ENCODE assay signal across 9 cellular contexts in genomic region chr16:29975134-29975538, GRCh38. TPM values are rescaled to one million over a fixed set of nuclear protein-coding genes. Genes with fewer than 3 reads are reported as not detected.
DNase-seq lines count a peak whose midpoint lies in the region; ATAC-seq, FAIRE-seq and TF ChIP-seq lines count a peak whose summit lies in the region.
"Had no signal": no experiment of that assay in that cellular context is flagged by ENCODE, and none has a peak within 500 bp of the region (broad histone marks: within the 10 kb centered on the region; RNA-seq: fewer than 3 reads in every experiment).

No MANE protein-coding gene starts in this region.

- H3K27me3 ChIP-seq in muscle layer of colon (ENCODE audit: control insufficient read depth in 1 of 2, insufficient read depth in 2 of 2, low read length in 2 of 2) = no peaks in the 10 kb centered on the region

- no peaks in the 10 kb centered on the region for H3K9me3 Mint-ChIP-seq in central memory CD8-positive, alpha-beta T cell

- no peak for DNase-seq in A549 (ENCODE audit: low read depth in 1 of 2, low spot score in 1 of 2)
- DNase-seq in Jurkat, Clone E6-1 (ENCODE audit: low read depth, low spot score) = no peak
- no peak for DNase-seq in central memory CD8-positive, alpha-beta T cell (ENCODE audit: low spot score in 2 of 2)
- no peak for DNase-seq in middle frontal gyrus (ENCODE audit: extremely low spot score, low spot score)
- DNase-seq in NCI-H69 (lab: John Stamatoyannopoulos, UW) = no peak
- no peak for DNase-seq in omental fat pad (ENCODE audit: low spot score)
- no peak for DNase-seq in mucosa of gallbladder (ENCODE audit: low spot score)

- TF ChIP-seq RAD21 in A549 (conservative IDR thresholded peaks at IDR 0.05 in 1 of 2, IDR thresholded peaks at IDR 0.05 in 1 of 2) = no peak

- 84% methylated on average over 5 of the region's 5 CpGs for WGBS in A549 (ENCODE audit: missing lambda C conversion rate)

- TF ChIP-seq POLR2A in A549 (IDR thresholded peaks at IDR 0.05; ENCODE audit: low read length) = no peak

- H3K4me1 ChIP-seq in A549 (peaks cover 19% of the 10 kb centered on the region), muscle layer of colon (ENCODE audit: insufficient read depth, low read length) (peaks cover 27% of the 10 kb centered on the region)

- TF ChIP-seq EP300 in A549 (IDR thresholded peaks at IDR 0.05) = no peak

- H3K36me3 Mint-ChIP-seq in central memory CD8-positive, alpha-beta T cell (ENCODE audit: insufficient read depth) = peaks cover 16% of the 10 kb centered on the region

- FAIRE-seq in A549 (lab: Jason Lieb, UNC) = no peak
- FAIRE-seq: colon had no signal

- H3K4me3 ChIP-seq in A549 (peak overlapping the region; percentile 67), muscle layer of colon (ENCODE audit: low read depth in 1 of 2, low read length in 2 of 2) (peak overlapping the region; percentile 95 to 97)
- peak overlapping the region; percentile 91 for H3K4me3 ChIP-seq in Jurkat, Clone E6-1 (ENCODE audit: low read length)

- H3K27ac Mint-ChIP-seq in central memory CD8-positive, alpha-beta T cell (ENCODE audit: low read depth) = peak overlapping the region; percentile 23

- TF ChIP-seq CTCF in A549 (IDR thresholded peaks at IDR 0.05) (no peak), omental fat pad (IDR thresholded peaks at IDR 0.05) (no peak)

- peaks cover 46% of the 10 kb centered on the region for H3K4me1 Mint-ChIP-seq in central memory CD8-positive, alpha-beta T cell

- H3K9me3 ChIP-seq in A549 (peaks cover 4% of the 10 kb centered on the region; the same call in 1 of the 3 replicates), muscle layer of colon (ENCODE audit: low read length) (no peaks in the 10 kb centered on the region)

- H3K36me3 ChIP-seq in muscle layer of colon (ENCODE audit: insufficient read depth, low read length) = peaks cover 38% of the 10 kb centered on the region

- no peak for ATAC-seq in A549
- no peak for ATAC-seq in central memory CD8-positive, alpha-beta T cell (replicated peaks; ENCODE audit: extremely low read depth, poor library complexity, severe bottlenecking)
- ATAC-seq in omental fat pad (ENCODE audit: low FRiP score) = no peak

- POLR2A ChIA-PET in A549 (lab: Yijun Ruan, JAX) = no interaction called here

- CTCF ChIA-PET in A549 (lab: Yijun Ruan, JAX) = interaction anchor here (0.6 to 2.0 kb wide), 9 partner anchors 8 to 150 kb away, joined by 3 to 7 read pairs (median 3); partner anchors contain the start of gene TMEM219

- peak overlapping the region; percentile 97 for H3K4me2 ChIP-seq in A549

- peak overlapping the region; percentile 99 for H3K4me3 Mint-ChIP-seq in central memory CD8-positive, alpha-beta T cell

- H3K9ac ChIP-seq in muscle layer of colon (ENCODE audit: low read length) = peak overlapping the region; percentile 98

- H3K27me3 Mint-ChIP-seq in central memory CD8-positive, alpha-beta T cell = no peaks in the 10 kb centered on the region

- H3K27ac ChIP-seq in A549 (peak overlapping the region; percentile 90 to 98; a peak in 4 of 6 replicates), muscle layer of colon (ENCODE audit: low read depth, low read length) (peak overlapping the region; percentile 95)

TF ChIP-seq in A549, 52 proteins besides CTCF, POLR2A, EP300 and RAD21:
- TF ChIP-seq ESRRA (IDR thresholded peaks at IDR 0.05; ENCODE audit: borderline replicate concordance, low read length) = peak; percentile 100
- peak; percentile 55; the same call in 1 of the 2 replicates for TF ChIP-seq KDM1A (IDR thresholded peaks at IDR 0.05; ENCODE audit: low read depth)
- no peak for TF ChIP-seq HMGXB4 (CRISPR knock-in tag; IDR thresholded peaks at IDR 0.05; ENCODE audit: borderline replicate concordance)
- no peak for TF ChIP-seq USF2 (IDR thresholded peaks at IDR 0.05)

RNA-seq across cellular contexts. Expression of gene TAOK2, which starts 1.5 kb away (rescaled TPM):
- polyA plus RNA-seq in A549 (2011; rRNA removed) (13.7 TPM in 2 replicates), A549 (2017; fragmentation: RNase III; extraction: RNeasy Plus Mini Kit Qiagen cat#74134 plus additional on column Dnase treatment) (28.2 to 30.8 TPM (median 30.7 TPM) in 3 replicates)
- 16.9 and 20.1 TPM in 2 replicates for polyA plus RNA-seq in A549 (2012; cell fraction: cytosol; rRNA removed)
- 55.5 and 72.3 TPM in 2 replicates for polyA plus RNA-seq in A549 (2012; cell fraction: nucleus; rRNA removed)
- 20.2 and 20.6 TPM in 2 replicates for polyA minus RNA-seq in A549 (2011; rRNA and poly(A)+ RNA removed)
- 33.2 TPM for polyA plus RNA-seq in Jurkat, Clone E6-1 (2012; ENCODE audit: insufficient read depth, insufficient read length)
- total RNA-seq in omental fat pad (10 to 100 TPM; 25.1 to 90.0 (median 43.2) TPM), mucosa of gallbladder (67.3 TPM)

RNA-seq across cellular contexts. Expression of gene TMEM219, which starts 13.3 kb away (rescaled TPM):
- polyA plus RNA-seq in A549 (2011; rRNA removed) = 65.1 and 82.5 TPM in 2 replicates
- 66.5 and 71.2 TPM in 2 replicates for polyA plus RNA-seq in A549 (2012; cell fraction: cytosol; rRNA removed)
- 56.7 and 79.5 TPM in 2 replicates for polyA plus RNA-seq in A549 (2012; cell fraction: nucleus; rRNA removed)
- 68.1 to 77.2 TPM (median 74.4 TPM) in 3 replicates for polyA plus RNA-seq in A549 (2017; fragmentation: RNase III; extraction: RNeasy Plus Mini Kit Qiagen cat#74134 plus additional on column Dnase treatment)
- polyA minus RNA-seq in A549 (2011; rRNA and poly(A)+ RNA removed) = 55.4 and 65.0 TPM in 2 replicates
- 159 TPM for polyA plus RNA-seq in Jurkat, Clone E6-1 (2012; ENCODE audit: insufficient read depth, insufficient read length)
- total RNA-seq in omental fat pad = 100 to 1,000 TPM in 3 of 4 donors, 10 to 100 TPM in 1; 78.4 to 135 (median 110) TPM
- total RNA-seq in mucosa of gallbladder = 167 TPM

RNA-seq across cellular contexts. Expression of gene HIRIP3, which starts 20.3 kb away (rescaled TPM):
- polyA plus RNA-seq in A549 (2011; rRNA removed) = 11.5 and 13.5 TPM in 2 replicates
- 24.3 and 24.9 TPM in 2 replicates for polyA plus RNA-seq in A549 (2012; cell fraction: cytosol; rRNA removed)
- 17.8 TPM in 2 replicates for polyA plus RNA-seq in A549 (2012; cell fraction: nucleus; rRNA removed)
- 16.7 to 19.5 TPM (median 17.0 TPM) in 3 replicates for polyA plus RNA-seq in A549 (2017; fragmentation: RNase III; extraction: RNeasy Plus Mini Kit Qiagen cat#74134 plus additional on column Dnase treatment)
- polyA minus RNA-seq in A549 (2011; rRNA and poly(A)+ RNA removed) = 7.3 and 8.4 TPM in 2 replicates
- 80.4 TPM for polyA plus RNA-seq in Jurkat, Clone E6-1 (2012; ENCODE audit: insufficient read depth, insufficient read length)
- total RNA-seq in omental fat pad = 10 to 100 TPM in 1 of 4 donors, 1 to 10 TPM in 3; 5.6 to 22.2 (median 9.8) TPM
- total RNA-seq in mucosa of gallbladder = 16.3 TPM

RNA-seq across cellular contexts. Expression of gene INO80E, which starts 20.9 kb away (rescaled TPM):
- 33.1 and 41.3 TPM in 2 replicates for polyA plus RNA-seq in A549 (2011; rRNA removed)
- 42.7 and 42.8 TPM in 2 replicates for polyA plus RNA-seq in A549 (2012; cell fraction: cytosol; rRNA removed)
- polyA plus RNA-seq in A549 (2012; cell fraction: nucleus; rRNA removed) = 37.8 and 46.4 TPM in 2 replicates
- 85.4 to 94.2 TPM (median 89.0 TPM) in 3 replicates for polyA plus RNA-seq in A549 (2017; fragmentation: RNase III; extraction: RNeasy Plus Mini Kit Qiagen cat#74134 plus additional on column Dnase treatment)
- polyA minus RNA-seq in A549 (2011; rRNA and poly(A)+ RNA removed) = 11.3 and 12.0 TPM in 2 replicates
- 128 TPM for polyA plus RNA-seq in Jurkat, Clone E6-1 (2012; ENCODE audit: insufficient read depth, insufficient read length)
- 100 to 1,000 TPM in 1 of 4 donors, 10 to 100 TPM in 3; 22.8 to 113 (median 31.1) TPM for total RNA-seq in omental fat pad
- total RNA-seq in mucosa of gallbladder = 88.4 TPM

RNA-seq across cellular contexts. Expression of gene DOC2A, which starts 35.7 kb away (rescaled TPM):
- polyA plus RNA-seq in A549 (2011; rRNA removed) (2.5 and 3.4 TPM in 2 replicates), A549 (2017; fragmentation: RNase III; extraction: RNeasy Plus Mini Kit Qiagen cat#74134 plus additional on column Dnase treatment) (4.6 to 6.7 TPM (median 5.5 TPM) in 3 replicates)
- polyA plus RNA-seq in A549 (2012; cell fraction: cytosol; rRNA removed) = 6.4 and 6.9 TPM in 2 replicates
- polyA plus RNA-seq in A549 (2012; cell fraction: nucleus; rRNA removed) = 42.3 and 48.7 TPM in 2 replicates
- polyA minus RNA-seq in A549 (2011; rRNA and poly(A)+ RNA removed) = 2.0 and 5.1 TPM in 2 replicates
- polyA plus RNA-seq in Jurkat, Clone E6-1 (2012; ENCODE audit: insufficient read depth, insufficient read length) = 20.6 TPM
- total RNA-seq in omental fat pad (1 to 10 TPM in 2 of 4 donors, under 1 TPM in 1, not detected in 1; 0.95 to 2.3 (median 1.2) TPM), mucosa of gallbladder (18.8 TPM)
